In genomic region chr12:51070004-51070403, GRCh38 we compare ENCODE assay signal across 14 cellular contexts. TPM values are rescaled to one million over a fixed set of nuclear protein-coding genes. Genes with fewer than 3 reads are reported as not detected.
DNase-seq lines count a peak whose midpoint lies in the region; ATAC-seq and TF ChIP-seq lines count a peak whose summit lies in the region.
"Had no signal": no experiment of that assay in that cellular context is flagged by ENCODE, and none has a peak within 500 bp of the region (broad histone marks: within the 10 kb centered on the region; RNA-seq: fewer than 3 reads in every experiment).

No MANE protein-coding gene starts in this region.

- H3K36me3 Mint-ChIP-seq in type B pancreatic cell, result peaks cover 19% of the 10 kb centered on the region

- no peaks in the 10 kb centered on the region for H3K9me3 ChIP-seq in psoas muscle
- H3K9me3 ChIP-seq: adrenal gland had no signal

- WGBS in psoas muscle, 3 donors, result 81 to 85% (median 82%) methylated on average over 3 of the region's 3 CpGs

- no peaks in the 10 kb centered on the region for H3K9me3 Mint-ChIP-seq in type B pancreatic cell

- ATAC-seq in psoas muscle, result peak; percentile 26 to 63 (median 40)
- no peak for ATAC-seq in HG02763 (IDR thresholded peaks at IDR 0.05; ENCODE audit: unreplicated experiment)

- no peaks in the 10 kb centered on the region for H3K4me1 ChIP-seq in psoas muscle
- H3K4me1 ChIP-seq: adrenal gland had no signal

- DNase-seq in SIG-M5 treated with dmso at 0.1 percent for 504 hours (lab: John Stamatoyannopoulos, UW; ENCODE audit: unreplicated experiment), result peak; percentile 67
- no peak for DNase-seq in SIG-M5 (lab: John Stamatoyannopoulos, UW)
- DNase-seq in NCI-H226, result peak; percentile 48
- DNase-seq in epithelial cell of prostate (ENCODE audit: low read depth, low spot score), result no peak
- DNase-seq in psoas muscle, result peak in 1 of 2 donors; percentile 50
- DNase-seq in type B pancreatic cell (ENCODE audit: extremely low spot score, unreplicated experiment), result no peak
- no peak for DNase-seq in GM20000 (ENCODE audit: low spot score)
- DNase-seq: ACHN; activated CD4-positive, alpha-beta T cell treated with anti-CD3 and anti-CD28 coated beads, Interleukin-2, amount 50 U/mL, for 48 hours; NCI-H345; Right ventricle myocardium superior; stimulated activated CD8-positive, alpha-beta memory T cell treated with anti-CD3 and anti-CD28 coated beads, Interleukin-4, amount 100 ng/mL, for 48 hours had no signal

- TF ChIP-seq CTCF in psoas muscle (IDR thresholded peaks at IDR 0.05) (no peak), type B pancreatic cell (conservative IDR thresholded peaks at IDR 0.05) (no peak), GM20000 (IDR thresholded peaks at IDR 0.05; ENCODE audit: extremely low read depth, missing control alignments) (no peak)

- H3K27ac ChIP-seq in epithelial cell of prostate (peak overlapping the region; percentile 74), psoas muscle (peak overlapping the region; percentile 36)
- H3K27ac ChIP-seq: adrenal gland had no signal

- H3K4me3 ChIP-seq in psoas muscle, result no peak overlapping the region
- H3K4me3 ChIP-seq: adrenal gland had no signal

- no peaks in the 10 kb centered on the region for H3K27me3 ChIP-seq in psoas muscle (ENCODE audit: insufficient read depth in 3 of 3, low read length in 2 of 3)
- H3K27me3 ChIP-seq: adrenal gland had no signal

- no peaks in the 10 kb centered on the region for H3K27me3 Mint-ChIP-seq in type B pancreatic cell

- H3K36me3 ChIP-seq in psoas muscle (ENCODE audit: insufficient read depth in 1 of 2, low read depth in 1 of 2), result peaks cover 8 to 89% of the 10 kb centered on the region in 2 donors

- no peak overlapping the region for H3K27ac Mint-ChIP-seq in type B pancreatic cell

- H3K4me3 Mint-ChIP-seq in type B pancreatic cell, result no peak overlapping the region

- intact Hi-C loops in psoas muscle (cut with DNase I), result no loop called here

- no peaks in the 10 kb centered on the region for H3K4me1 Mint-ChIP-seq in type B pancreatic cell (ENCODE audit: unreplicated experiment)

RNA-seq across cellular contexts. Expression of gene CSRNP2, which starts 13.4 kb away (rescaled TPM):
- total RNA-seq in psoas muscle, result 10 to 100 TPM; 17.8 to 26.6 (median 18.5) TPM
- polyA plus RNA-seq in psoas muscle, result 10 to 100 TPM in 2 of 3 donors, 1 to 10 TPM in 1; 9.2 to 50.5 (median 11.9) TPM
- 32.1 and 55.5 TPM in 2 replicates for total RNA-seq in type B pancreatic cell (ENCODE audit: low replicate concordance)

RNA-seq across cellular contexts. Expression of gene LETMD1, which starts 21.9 kb away (rescaled TPM):
- total RNA-seq in psoas muscle (10 to 100 TPM; 22.2 to 29.5 (median 28.3) TPM), type B pancreatic cell (ENCODE audit: low replicate concordance) (67.8 and 68.7 TPM in 2 replicates)
- polyA plus RNA-seq in psoas muscle, result 10 to 100 TPM; 17.4 to 41.5 (median 24.9) TPM

RNA-seq across cellular contexts. Expression of gene SLC11A2, which starts 43.8 kb away (rescaled TPM):
- total RNA-seq in psoas muscle (10 to 100 TPM; 15.7 to 55.3 (median 36.6) TPM), type B pancreatic cell (ENCODE audit: low replicate concordance) (56.3 and 62.9 TPM in 2 replicates)
- 10 to 100 TPM; 18.8 to 40.2 (median 26.1) TPM for polyA plus RNA-seq in psoas muscle

Comparison
In these comparisons a context has a peak if more than half of its experiments do, and no peak if none do; other contexts are left out.
1. DNase-seq: peak in SIG-M5 treated with dmso at 0.1 percent for 504 hours (single experiment) and NCI-H226 (single experiment); none in SIG-M5 (single experiment), epithelial cell of prostate (single experiment), type B pancreatic cell (single experiment) and GM20000 (single experiment).